In genomic region chr11:336666-337002, GRCh38 we compare ENCODE assay signal across 13 cellular contexts. TPM values are rescaled to one million over a fixed set of nuclear protein-coding genes. Genes with fewer than 3 reads are reported as not detected.
DNase-seq lines count a peak whose midpoint lies in the region; ATAC-seq and TF ChIP-seq lines count a peak whose summit lies in the region.
"Had no signal": no experiment of that assay in that cellular context is flagged by ENCODE, and none has a peak within 500 bp of the region (broad histone marks: within the 10 kb centered on the region; RNA-seq: fewer than 3 reads in every experiment).

No MANE protein-coding gene starts in this region.

- H3K27ac Mint-ChIP-seq in endothelial cell (ENCODE audit: unreplicated experiment) = peak overlapping the region; percentile 79

- no peaks in the 10 kb centered on the region for H3K9me3 Mint-ChIP-seq in endothelial cell (ENCODE audit: unreplicated experiment)

- H3K4me3 ChIP-seq in sigmoid colon = no peak overlapping the region
- H3K4me3 ChIP-seq: HAP-1, SJSA1 had no signal

- intact Hi-C loops in sigmoid colon (cut with DNase I) = no loop called here

- no peaks in the 10 kb centered on the region for H3K27me3 ChIP-seq in sigmoid colon

- no peaks in the 10 kb centered on the region for H3K27me3 Mint-ChIP-seq in endothelial cell (ENCODE audit: unreplicated experiment)

- TF ChIP-seq CTCF in endothelial cell (IDR thresholded peaks at IDR 0.05; ENCODE audit: unreplicated experiment) (no peak), sigmoid colon (IDR thresholded peaks at IDR 0.05) (no peak)

- ATAC-seq in HG03432 (IDR thresholded peaks at IDR 0.05; ENCODE audit: unreplicated experiment) = no peak

- no peak for TF ChIP-seq POLR2A in sigmoid colon (IDR thresholded peaks at IDR 0.05)

- H3K4me3 Mint-ChIP-seq in endothelial cell (ENCODE audit: unreplicated experiment) = peak overlapping the region; percentile 1

- H3K4me1 ChIP-seq in sigmoid colon = peaks cover 0 to 15% (median 7%) of the 10 kb centered on the region in 4 donors
- H3K4me1 ChIP-seq: SJSA1 had no signal

- 25 to 72% methylated on average over 3 of the region's 3 CpGs for WGBS in sigmoid colon, 2 donors

- DNase-seq in KG1 (lab: John Stamatoyannopoulos, UW) (peak; percentile 32), endothelial cell (ENCODE audit: low spot score) (no peak), sigmoid colon (peak; percentile 11), hypothalamus (lab: John Stamatoyannopoulos, UW) (no peak), GM03348 (ENCODE audit: low spot score) (no peak)
- DNase-seq: NCI-H2171 treated with DMSO at 0.1 percent for 48 hours had no signal

- TF ChIP-seq EP300 in sigmoid colon (IDR thresholded peaks at IDR 0.05) = no peak

- no peaks in the 10 kb centered on the region for H3K36me3 Mint-ChIP-seq in endothelial cell (ENCODE audit: low read depth, unreplicated experiment)

- H3K27ac ChIP-seq in sigmoid colon = peak overlapping the region; percentile 59 to 74 (median 61)
- H3K27ac ChIP-seq: SJSA1 had no signal

- no peaks in the 10 kb centered on the region for H3K9me3 ChIP-seq in sigmoid colon
- H3K9me3 ChIP-seq: HAP-1, SJSA1 had no signal

- no peaks in the 10 kb centered on the region for H3K36me3 ChIP-seq in sigmoid colon
- H3K36me3 ChIP-seq: HAP-1, SJSA1 had no signal

- peaks cover 31% of the 10 kb centered on the region for H3K4me1 Mint-ChIP-seq in endothelial cell (ENCODE audit: unreplicated experiment)

RNA-seq across cellular contexts. Expression of gene IFITM3, which starts 16.0 kb away (rescaled TPM):
- 446 TPM for total RNA-seq in endothelial cell (ENCODE audit: unreplicated experiment)
- total RNA-seq in sigmoid colon = 100 to 1,000 TPM; 278 to 463 (median 291) TPM
- 1,000 to 10,000 TPM in 1 of 3 donors, 100 to 1,000 TPM in 2; 116 to 1,104 (median 383) TPM for polyA plus RNA-seq in sigmoid colon
- polyA plus RNA-seq: neural cell had no signal

RNA-seq across cellular contexts. Expression of gene IFITM1, which starts 22.8 kb away (rescaled TPM):
- total RNA-seq in endothelial cell (ENCODE audit: unreplicated experiment) (23.4 TPM), sigmoid colon (10 to 100 TPM; 82.4 to 94.2 (median 92.6) TPM)
- polyA plus RNA-seq in sigmoid colon = 100 to 1,000 TPM in 1 of 3 donors, 10 to 100 TPM in 2; 41.2 to 580 (median 58.9) TPM

RNA-seq across cellular contexts. Expression of gene IFITM2, which starts 29.0 kb away (rescaled TPM):
- total RNA-seq in endothelial cell (ENCODE audit: unreplicated experiment) (205 TPM), sigmoid colon (100 to 1,000 TPM in 3 of 4 donors, 10 to 100 TPM in 1; 79.8 to 187 (median 141) TPM)
- 100 to 1,000 TPM in 2 of 3 donors, 10 to 100 TPM in 1; 73.3 to 461 (median 164) TPM for polyA plus RNA-seq in sigmoid colon
- polyA plus RNA-seq: neural cell had no signal

RNA-seq across cellular contexts. Expression of gene B4GALNT4, which starts 32.7 kb away (rescaled TPM):
- 14.9 TPM for total RNA-seq in endothelial cell (ENCODE audit: unreplicated experiment)
- total RNA-seq in sigmoid colon = 1 to 10 TPM; 1.4 to 9.1 (median 2.7) TPM
- polyA plus RNA-seq in sigmoid colon = 1 to 10 TPM in 2 of 3 donors, not detected in 1; 7.6 to 7.8 TPM
- total RNA-seq: SJSA1 had no signal

RNA-seq across cellular contexts. Expression of gene IFITM5, which starts 37.3 kb away (rescaled TPM):
- not detected for total RNA-seq in endothelial cell (ENCODE audit: unreplicated experiment)
- not detected for total RNA-seq in sigmoid colon
- not detected for polyA plus RNA-seq in sigmoid colon
- total RNA-seq: activated CD8-positive, alpha-beta memory T cell treated with anti-CD3 and anti-CD28 coated beads for 36 hours; bronchial epithelial cell; glomerular endothelial cell; SJSA1 had no signal
- polyA plus RNA-seq: neural cell had no signal

Comparison
In these comparisons a context has a peak if more than half of its experiments do, and no peak if none do; other contexts are left out.
1. DNase-seq: peak in KG1 (single experiment) and sigmoid colon (single experiment); none in endothelial cell (single experiment), hypothalamus (0 of 51) and GM03348 (single experiment).